8 cellular contexts compared by ENCODE assay signal in the genomic region with DNA sequence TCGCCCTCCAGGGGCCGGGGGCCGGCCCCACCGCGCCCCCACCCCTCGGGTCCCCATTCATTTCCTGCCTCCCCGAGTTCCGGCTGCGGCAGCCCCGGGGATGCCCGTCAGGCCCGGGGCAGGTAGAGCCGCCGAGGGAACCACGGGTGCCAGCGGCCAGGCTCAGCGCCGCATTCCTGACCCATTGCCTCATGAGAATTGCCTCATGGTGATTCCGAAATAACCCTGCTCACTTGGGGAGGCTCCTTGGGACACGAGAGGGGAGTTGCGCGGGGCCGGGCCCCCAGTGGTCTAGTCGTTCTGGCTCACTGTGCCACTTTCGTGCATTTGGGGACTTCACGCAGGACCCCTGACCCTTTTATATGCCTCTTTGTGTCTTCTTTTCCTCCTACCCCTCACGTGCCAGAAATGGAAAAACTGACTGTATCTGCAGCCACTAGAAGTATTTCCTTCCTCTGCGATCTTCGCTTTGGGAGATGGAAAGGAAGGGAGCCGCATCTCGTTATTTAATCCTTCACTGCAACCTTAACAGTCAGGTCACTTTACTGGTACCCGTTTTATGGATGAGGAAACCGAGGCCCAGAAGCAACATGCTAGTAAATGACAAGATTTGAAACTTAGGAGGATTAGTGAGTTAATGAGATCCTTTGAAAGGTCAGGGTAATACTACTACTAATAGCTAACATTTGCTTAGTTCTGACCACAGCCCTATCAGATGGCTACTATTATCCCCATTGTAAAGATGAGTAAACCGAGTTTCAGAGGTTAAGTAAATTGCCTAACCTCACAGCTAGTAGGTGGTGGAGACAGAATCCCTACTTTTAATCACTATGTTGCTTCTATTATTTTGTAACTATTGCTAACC. TPM values are rescaled to one million over a fixed set of nuclear protein-coding genes. Genes with fewer than 3 reads are reported as not detected.
A peak's percentile ranks its signal among the peaks of the same experiment; 100 is the strongest.
DNase-seq lines count a peak whose midpoint lies in the region; ATAC-seq, FAIRE-seq and TF ChIP-seq lines count a peak whose summit lies in the region.

No MANE protein-coding gene starts in this region.

- peak overlapping the region; percentile 89 for H3K4me2 ChIP-seq in OCI-LY7 (ENCODE audit: low read length)

- H3K36me3 ChIP-seq in OCI-LY7 (ENCODE audit: insufficient read depth, low read length), result peaks cover 10% of the 10 kb centered on the region; the same call in 1 of the 2 replicates
- H3K36me3 ChIP-seq in bronchial epithelial cell (ENCODE audit: control insufficient read depth, insufficient read depth, low read length), result no peaks in the 10 kb centered on the region

- no peaks in the 10 kb centered on the region for H3K9me2 ChIP-seq in OCI-LY7 (ENCODE audit: insufficient read depth, low read length)

- TSS peak; percentile 61 for BruUV-seq in OCI-LY7 (replicated peaks; lab: Mats Ljungman, UMichigan)

- peak overlapping the region; percentile 80 for H3K4me3 ChIP-seq in OCI-LY7 (ENCODE audit: low read depth, low read length, poor library complexity, severe bottlenecking)
- H3K4me3 ChIP-seq in bronchial epithelial cell (ENCODE audit: low read depth, low read length), result peak overlapping the region; percentile 94

- no peaks in the 10 kb centered on the region for H3K27me3 ChIP-seq in bronchial epithelial cell (ENCODE audit: control insufficient read depth, insufficient read depth, low read length)

- H3K27ac Mint-ChIP-seq in stimulated activated memory B cell treated with anti-CD40 and anti-IgM and Interleukin-4, amounts not matched to agents 10 μg/mL and 1 μg/mL and 100 μg/mL, for 72 hours, result peak overlapping the region; percentile 98

- POLR2A ChIA-PET in OCI-LY7 (lab: Charles Lee), result interaction anchor here (0.6 to 1.0 kb wide), 2 partner anchors 19 to 563 kb away, joined by 3 read pairs; no protein-coding TSS in a partner anchor

- H3K79me2 ChIP-seq in OCI-LY7 (ENCODE audit: insufficient read depth, low read depth, low read length), result peaks cover 63% of the 10 kb centered on the region

- H2AFZ ChIP-seq in OCI-LY7 (ENCODE audit: low read length), result peak overlapping the region; percentile 77

- CTCF ChIA-PET in OCI-LY7 (lab: Charles Lee; ENCODE audit: unreplicated experiment), result no interaction called here

- H3K36me3 Mint-ChIP-seq in stimulated activated memory B cell treated with anti-CD40 and anti-IgM and Interleukin-4, amounts not matched to agents 10 μg/mL and 1 μg/mL and 100 μg/mL, for 72 hours, result no peaks in the 10 kb centered on the region

- no peaks in the 10 kb centered on the region for H3K27me3 Mint-ChIP-seq in stimulated activated memory B cell treated with anti-CD40 and anti-IgM and Interleukin-4, amounts not matched to agents 10 μg/mL and 1 μg/mL and 100 μg/mL, for 72 hours

- TF ChIP-seq CTCF in OCI-LY7 (conservative IDR thresholded peaks at IDR 0.05; ENCODE audit: low read length) (peak; percentile 48; the same call in 1 of the 2 replicates), bronchial epithelial cell (IDR thresholded peaks at IDR 0.05; ENCODE audit: insufficient read depth, low read length, severe bottlenecking) (no peak)

- H3K4me3 Mint-ChIP-seq in stimulated activated memory B cell treated with anti-CD40 and anti-IgM and Interleukin-4, amounts not matched to agents 10 μg/mL and 1 μg/mL and 100 μg/mL, for 72 hours, result peak overlapping the region; percentile 90

- no peak for FAIRE-seq in bronchial epithelial cell (lab: Jason Lieb, UNC)

- peaks cover 44% of the 10 kb centered on the region for H3K4me1 Mint-ChIP-seq in stimulated activated memory B cell treated with anti-CD40 and anti-IgM and Interleukin-4, amounts not matched to agents 10 μg/mL and 1 μg/mL and 100 μg/mL, for 72 hours

- peaks cover 14% of the 10 kb centered on the region for H3K4me1 ChIP-seq in OCI-LY7 (ENCODE audit: insufficient read depth, low read length, poor library complexity, severe bottlenecking)

- H3K9me3 Mint-ChIP-seq in stimulated activated memory B cell treated with anti-CD40 and anti-IgM and Interleukin-4, amounts not matched to agents 10 μg/mL and 1 μg/mL and 100 μg/mL, for 72 hours, result no peaks in the 10 kb centered on the region

- peak; percentile 1 for DNase-seq in activated CD4-positive, CD25-positive, alpha-beta regulatory T cell treated with anti-CD3 and anti-CD28 coated beads, Interleukin-2, amount 50 U/mL, for 16 hours (ENCODE audit: low read depth, low spot score)
- no peak for DNase-seq in activated CD4-positive, CD25-positive, alpha-beta regulatory T cell treated with anti-CD3 and anti-CD28 coated beads, Interleukin-2, amount 50 U/mL, for 72 hours
- DNase-seq in OCI-LY7 (ENCODE audit: low spot score), result no peak
- peak; percentile 80 for DNase-seq in bronchial epithelial cell (ENCODE audit: low read depth)
- peak; percentile 65 for DNase-seq in kidney glomerular epithelial cell (lab: John Stamatoyannopoulos, UW)
- DNase-seq in activated gamma-delta T cell treated with Interleukin-2 at 50 U/mL for 16 hours, result no peak

- peak overlapping the region; percentile 65 for H3K27ac ChIP-seq in OCI-LY7 (ENCODE audit: low read depth, low read length, poor library complexity, severe bottlenecking)

- H3K9me3 ChIP-seq in OCI-LY7 (ENCODE audit: low read length), result no peaks in the 10 kb centered on the region

- intact Hi-C loops in OCI-LY7 (cut with micrococcal nuclease; ENCODE audit: unreplicated experiment), result no loop called here

- H4K20me1 ChIP-seq in OCI-LY7 (ENCODE audit: insufficient read depth, low read length), result peaks cover 21% of the 10 kb centered on the region; the same call in 1 of the 2 replicates

- peak; percentile 46 for ATAC-seq in HG02840 (IDR thresholded peaks at IDR 0.05; ENCODE audit: low FRiP score, unreplicated experiment)
- no peak for ATAC-seq in stimulated activated memory B cell treated with anti-CD40 and anti-IgM and Interleukin-4, amounts not matched to agents 10 μg/mL and 1 μg/mL and 100 μg/mL, for 72 hours

RNA-seq across cellular contexts. Expression of a gene that starts 0.8 kb away (rescaled TPM):
- 56.2 and 61.0 TPM in 2 replicates for total RNA-seq in OCI-LY7 (2014; rRNA removed; shearing (Covaris generic))
- 113 and 123 TPM in 2 replicates for total RNA-seq in OCI-LY7 (2022)
- total RNA-seq in bronchial epithelial cell, result 140 TPM in 2 replicates

RNA-seq across cellular contexts. Expression of a gene that starts 10.1 kb away (rescaled TPM):
- 1,415 and 1,436 TPM in 2 replicates for total RNA-seq in OCI-LY7 (2014; rRNA removed; shearing (Covaris generic))
- total RNA-seq in OCI-LY7 (2022) (1,876 and 1,917 TPM in 2 replicates), bronchial epithelial cell (1,046 and 1,320 TPM in 2 replicates)

RNA-seq across cellular contexts. Expression of a gene that starts 37.3 kb away (rescaled TPM):
- total RNA-seq in OCI-LY7 (2014; rRNA removed; shearing (Covaris generic)), result 18.1 and 34.5 TPM in 2 replicates
- 62.4 and 67.7 TPM in 2 replicates for total RNA-seq in OCI-LY7 (2022)
- 12.9 and 18.7 TPM in 2 replicates for total RNA-seq in bronchial epithelial cell

Comparison
In these comparisons a context has a peak if more than half of its experiments do, and no peak if none do; other contexts are left out.
1. DNase-seq: peak in activated CD4-positive, CD25-positive, alpha-beta regulatory T cell treated with anti-CD3 and anti-CD28 coated beads, Interleukin-2, amount 50 U/mL, for 16 hours (single experiment), bronchial epithelial cell (single experiment) and kidney glomerular epithelial cell (single experiment); none in activated CD4-positive, CD25-positive, alpha-beta regulatory T cell treated with anti-CD3 and anti-CD28 coated beads, Interleukin-2, amount 50 U/mL, for 72 hours (single experiment), OCI-LY7 (single experiment) and activated gamma-delta T cell treated with Interleukin-2 at 50 U/mL for 16 hours (single experiment).